Comparison of ENCODE assay signal across 18 cellular contexts in genomic region chr12:54405106-54405505, GRCh38. TPM values are rescaled to one million over a fixed set of nuclear protein-coding genes. Genes with fewer than 3 reads are reported as not detected.
A peak's percentile ranks its signal among the peaks of the same experiment; 100 is the strongest.
DNase-seq lines count a peak whose midpoint lies in the region; ATAC-seq and TF ChIP-seq lines count a peak whose summit lies in the region.
"Had no signal": no experiment of that assay in that cellular context is flagged by ENCODE, and none has a peak within 500 bp of the region (broad histone marks: within the 10 kb centered on the region; RNA-seq: fewer than 3 reads in every experiment).

No MANE protein-coding gene starts in this region.

- H3K36me3 ChIP-seq in left ventricle myocardium inferior: peaks cover 99% of the 10 kb centered on the region
- H3K36me3 ChIP-seq: ovary had no signal

- no peak for TF ChIP-seq CTCF in left ventricle myocardium inferior (IDR thresholded peaks at IDR 0.05; ENCODE audit: borderline replicate concordance)
- no peak for TF ChIP-seq CTCF in natural killer cell (IDR thresholded peaks at IDR 0.05)
- TF ChIP-seq CTCF in omental fat pad (IDR thresholded peaks at IDR 0.05): no peak

- H3K4me3 ChIP-seq in left ventricle myocardium inferior: no peak overlapping the region
- H3K4me3 ChIP-seq: ovary had no signal

- H3K4me1 ChIP-seq in left ventricle myocardium inferior: peaks cover 59% of the 10 kb centered on the region

- no peak overlapping the region for H3K4me3 Mint-ChIP-seq in central memory CD8-positive, alpha-beta T cell
- H3K4me3 Mint-ChIP-seq in natural killer cell: no peak overlapping the region
- H3K4me3 Mint-ChIP-seq: activated CD4-positive, alpha-beta T cell treated with anti-CD3 and anti-CD28 coated beads, Interleukin-2, amount 10 ng/mL, durations not matched to agents 7 days and 5 days; memory B cell; stimulated activated naive B cell treated with anti-CD40 and anti-IgM and Interleukin-4, amounts not matched to agents 10 μg/mL and 1 μg/mL and 100 μg/mL, for 72 hours had no signal

- DNase-seq in left ventricle myocardium inferior (no peak), left cardiac atrium (no peak), natural killer cell (no peak), SW480 (ENCODE audit: low spot score) (no peak), SKM-1 (lab: John Stamatoyannopoulos, UW; ENCODE audit: unreplicated experiment) (no peak), omental fat pad (ENCODE audit: low spot score) (no peak)
- DNase-seq in central memory CD8-positive, alpha-beta T cell (ENCODE audit: low spot score in 2 of 2): no peak
- DNase-seq: activated gamma-delta T cell; DMS 273 treated with DMSO at 0.1 percent for 48 hours; NCI-H187 treated with DMSO at 0.1 percent for 48 hours; stimulated activated naive B cell treated with anti-CD40 and anti-IgM and Interleukin-4, amounts not matched to agents 10 μg/mL and 1 μg/mL and 100 μg/mL, for 72 hours; T1000 had no signal

- no peak for ATAC-seq in left cardiac atrium
- no peak for ATAC-seq in central memory CD8-positive, alpha-beta T cell (replicated peaks; ENCODE audit: extremely low read depth, poor library complexity, severe bottlenecking)
- ATAC-seq in natural killer cell: no peak
- ATAC-seq in omental fat pad (ENCODE audit: low FRiP score): no peak

- H3K9me3 Mint-ChIP-seq in central memory CD8-positive, alpha-beta T cell: no peaks in the 10 kb centered on the region
- H3K9me3 Mint-ChIP-seq in natural killer cell: no peaks in the 10 kb centered on the region
- H3K9me3 Mint-ChIP-seq: activated CD4-positive, alpha-beta T cell treated with anti-CD3 and anti-CD28 coated beads, Interleukin-2, amount 10 ng/mL, durations not matched to agents 7 days and 5 days; memory B cell; stimulated activated naive B cell treated with anti-CD40 and anti-IgM and Interleukin-4, amounts not matched to agents 10 μg/mL and 1 μg/mL and 100 μg/mL, for 72 hours had no signal

- H3K27ac Mint-ChIP-seq in central memory CD8-positive, alpha-beta T cell (ENCODE audit: low read depth): peak overlapping the region; percentile 39
- peak overlapping the region; percentile 62 to 74 for H3K27ac Mint-ChIP-seq in natural killer cell
- H3K27ac Mint-ChIP-seq: memory B cell; stimulated activated naive B cell treated with anti-CD40 and anti-IgM and Interleukin-4, amounts not matched to agents 10 μg/mL and 1 μg/mL and 100 μg/mL, for 72 hours had no signal

- H3K36me3 Mint-ChIP-seq in central memory CD8-positive, alpha-beta T cell (ENCODE audit: insufficient read depth): peaks cover 71% of the 10 kb centered on the region
- H3K36me3 Mint-ChIP-seq in natural killer cell: peaks cover 19% of the 10 kb centered on the region
- H3K36me3 Mint-ChIP-seq: memory B cell; stimulated activated naive B cell treated with anti-CD40 and anti-IgM and Interleukin-4, amounts not matched to agents 10 μg/mL and 1 μg/mL and 100 μg/mL, for 72 hours had no signal

- H3K9me3 ChIP-seq in left ventricle myocardium inferior (replicated peaks): no peaks in the 10 kb centered on the region
- H3K9me3 ChIP-seq: ovary had no signal

- no peaks in the 10 kb centered on the region for H3K27me3 Mint-ChIP-seq in central memory CD8-positive, alpha-beta T cell
- no peaks in the 10 kb centered on the region for H3K27me3 Mint-ChIP-seq in natural killer cell (ENCODE audit: low read depth in 2 of 2)
- H3K27me3 Mint-ChIP-seq: activated CD4-positive, alpha-beta T cell treated with anti-CD3 and anti-CD28 coated beads, Interleukin-2, amount 10 ng/mL, durations not matched to agents 7 days and 5 days; stimulated activated naive B cell treated with anti-CD40 and anti-IgM and Interleukin-4, amounts not matched to agents 10 μg/mL and 1 μg/mL and 100 μg/mL, for 72 hours had no signal

- no peaks in the 10 kb centered on the region for H3K27me3 ChIP-seq in left ventricle myocardium inferior (ENCODE audit: low read depth)
- H3K27me3 ChIP-seq: ovary had no signal

- peak overlapping the region; percentile 51 for H3K27ac ChIP-seq in left ventricle myocardium inferior (replicated peaks)
- H3K27ac ChIP-seq: C4-2B had no signal

- intact Hi-C loops in left ventricle myocardium inferior (cut with micrococcal nuclease): no loop called here
- intact Hi-C loops in left cardiac atrium (cut with DNase I): no loop called here
- intact Hi-C loops in natural killer cell (cut with micrococcal nuclease): no loop called here

- peaks cover 42% of the 10 kb centered on the region for H3K4me1 Mint-ChIP-seq in central memory CD8-positive, alpha-beta T cell
- peaks cover 31 to 61% of the 10 kb centered on the region in 2 donors for H3K4me1 Mint-ChIP-seq in natural killer cell

RNA-seq across cellular contexts. Expression of gene ITGA5, which starts 14.0 kb away (rescaled TPM):
- 55.3 TPM for total RNA-seq in left ventricle myocardium inferior
- total RNA-seq in left cardiac atrium: 100 to 1,000 TPM in 1 of 2 donors, 10 to 100 TPM in 1; 45.7 to 133 TPM
- 100 to 1,000 TPM; 177 to 232 (median 207) TPM for total RNA-seq in natural killer cell
- total RNA-seq in omental fat pad: 100 to 1,000 TPM in 2 of 4 donors, 10 to 100 TPM in 2; 76.9 to 292 (median 118) TPM

RNA-seq across cellular contexts. Expression of gene ZNF385A, which starts 20.6 kb away (rescaled TPM):
- total RNA-seq in left ventricle myocardium inferior (7.1 TPM), left cardiac atrium (10 to 100 TPM; 20.4 to 24.2 TPM), natural killer cell (1 to 10 TPM; 5.4 to 9.8 (median 8.9) TPM), omental fat pad (10 to 100 TPM in 3 of 4 donors, 1 to 10 TPM in 1; 9.5 to 36.3 (median 21.8) TPM)

RNA-seq across cellular contexts. Expression of gene GPR84, which starts 40.8 kb away (rescaled TPM):
- total RNA-seq in left ventricle myocardium inferior (not detected), left cardiac atrium (under 1 TPM; 0.29 to 0.55 TPM), natural killer cell (1 to 10 TPM in 1 of 3 donors, under 1 TPM in 2; 0.45 to 4.9 (median 0.59) TPM), omental fat pad (1 to 10 TPM in 3 of 4 donors, not detected in 1; 1.0 to 3.5 (median 2.9) TPM)
- total RNA-seq: endothelial cell of umbilical vein, temporal lobe had no signal
